ENCODE assay signal across 21 cellular contexts in genomic region chr13:52780092-52780491, GRCh38. TPM values are rescaled to one million over a fixed set of nuclear protein-coding genes. Genes with fewer than 3 reads are reported as not detected.
A peak's percentile ranks its signal among the peaks of the same experiment; 100 is the strongest.
DNase-seq lines count a peak whose midpoint lies in the region; ATAC-seq, FAIRE-seq and TF ChIP-seq lines count a peak whose summit lies in the region.
"Had no signal": no experiment of that assay in that cellular context is flagged by ENCODE, and none has a peak within 500 bp of the region (broad histone marks: within the 10 kb centered on the region; RNA-seq: fewer than 3 reads in every experiment).

No MANE protein-coding gene starts in this region.

- peak; percentile 45 for ATAC-seq in GM19351 (IDR thresholded peaks at IDR 0.05; ENCODE audit: unreplicated experiment)
- ATAC-seq in GM12878, result peak; percentile 50; the same call in 2 of the 3 replicates
- ATAC-seq: HCT116, K562 had no signal

- no peak for TF ChIP-seq CTCF in GM12878 (IDR thresholded peaks at IDR 0.05 in 2 of 3, conservative IDR thresholded peaks at IDR 0.05 in 1 of 3; ENCODE audit: control insufficient read depth in 2 of 3, extremely low read depth in 1 of 3, insufficient read depth in 1 of 3, low read depth in 3 of 3, low read length in 3 of 3)
- no peak for TF ChIP-seq CTCF in prostate gland (IDR thresholded peaks at IDR 0.05)
- TF ChIP-seq CTCF in breast epithelium (IDR thresholded peaks at IDR 0.05), result no peak

- H3K4me2 ChIP-seq in GM12878 (ENCODE audit: control insufficient read depth, insufficient read depth), result no peak overlapping the region

- WGBS in GM12878 (ENCODE audit: insufficient coverage, insufficient replicate concordance, low lambda C conversion rate, missing lambda C conversion rate), result 30% methylated on average over 4 of the region's 4 CpGs
- WGBS in prostate gland, result 78% methylated on average over 4 of the region's 4 CpGs

- H2AFZ ChIP-seq in GM12878 (ENCODE audit: control insufficient read depth, low read depth, low read length), result no peak overlapping the region

- no peak for FAIRE-seq in GM12878 (lab: Jason Lieb, UNC)
- FAIRE-seq: K562 had no signal

- no peaks in the 10 kb centered on the region for H3K36me3 ChIP-seq in GM12878 (ENCODE audit: control insufficient read depth in 2 of 2, insufficient read depth in 2 of 2, low read length in 1 of 2)
- H3K36me3 ChIP-seq in prostate gland, result no peaks in the 10 kb centered on the region
- H3K36me3 ChIP-seq in breast epithelium, result no peaks in the 10 kb centered on the region
- H3K36me3 ChIP-seq: Peyer's patch had no signal

- TF ChIP-seq POLR2A in GM12878 (IDR thresholded peaks at IDR 0.05; ENCODE audit: low read depth, low read length) (no peak), prostate gland (IDR thresholded peaks at IDR 0.05) (no peak), breast epithelium (IDR thresholded peaks at IDR 0.05) (no peak)

- H3K4me3 ChIP-seq in GM12878 (no peak overlapping the region), prostate gland (no peak overlapping the region), breast epithelium (no peak overlapping the region)
- H3K4me3 ChIP-seq: K562, Peyer's patch had no signal

- H3K4me1 ChIP-seq in GM12878 (ENCODE audit: control insufficient read depth, insufficient read depth, low read length), result no peaks in the 10 kb centered on the region
- no peaks in the 10 kb centered on the region for H3K4me1 ChIP-seq in prostate gland (replicated peaks)
- no peaks in the 10 kb centered on the region for H3K4me1 ChIP-seq in breast epithelium
- H3K4me1 ChIP-seq: Peyer's patch had no signal

- no peaks in the 10 kb centered on the region for H4K20me1 ChIP-seq in GM12878 (ENCODE audit: control insufficient read depth, insufficient read depth)

- BruUV-seq in GM12878 (replicated peaks; lab: Mats Ljungman, UMichigan), result no TSS peak

- no peak overlapping the region for H3K27ac ChIP-seq in GM12878 (ENCODE audit: control insufficient read depth, insufficient read depth)
- no peak overlapping the region for H3K27ac ChIP-seq in prostate gland
- no peak overlapping the region for H3K27ac ChIP-seq in breast epithelium
- H3K27ac ChIP-seq: Peyer's patch had no signal

- peaks cover 0 to 5% of the 10 kb centered on the region in 2 experiments; a peak in 1 of 4 replicates for H3K27me3 ChIP-seq in GM12878 (replicated peaks in 1 of 2; ENCODE audit: control insufficient read depth in 2 of 2, insufficient read depth in 2 of 2, low read length in 1 of 2)
- H3K27me3 ChIP-seq in prostate gland (replicated peaks; ENCODE audit: insufficient read depth), result no peaks in the 10 kb centered on the region
- H3K27me3 ChIP-seq in breast epithelium, result no peaks in the 10 kb centered on the region
- H3K27me3 ChIP-seq: Peyer's patch had no signal

- POLR2A ChIA-PET in GM12878 (lab: Charles Lee), result interaction anchor here (1.1 to 1.4 kb wide), 2 partner anchors 10 to 43 kb away, joined by 3 to 5 read pairs; no protein-coding TSS in a partner anchor

- CTCF ChIA-PET in GM12878 (lab: Yijun Ruan, JAX), result interaction anchor here (0.9 to 3.2 kb wide), 8 partner anchors 28 to 127 kb away, joined by 3 to 14 read pairs (median 4); partner anchors contain the start of gene SUGT1

- H3K79me2 ChIP-seq in GM12878 (ENCODE audit: control insufficient read depth, insufficient read depth, low read length), result no peaks in the 10 kb centered on the region

- H3K9me3 ChIP-seq in GM12878 (replicated peaks; ENCODE audit: control insufficient read depth, insufficient read depth, low read length) (no peaks in the 10 kb centered on the region), prostate gland (no peaks in the 10 kb centered on the region), breast epithelium (no peaks in the 10 kb centered on the region)
- H3K9me3 ChIP-seq: Peyer's patch had no signal

- in situ Hi-C loops in GM12878 (cut with MboI), result no loop called here

- no peak overlapping the region for H3K9ac ChIP-seq in GM12878 (ENCODE audit: control insufficient read depth, insufficient read depth, low read length)

- TF ChIP-seq EP300 in GM12878 (IDR thresholded peaks at IDR 0.05; ENCODE audit: borderline replicate concordance in 1 of 2, control insufficient read depth in 1 of 2, low read depth in 2 of 2, low read length in 2 of 2), result no peak

- DNase-seq in NCI-H187 (lab: John Stamatoyannopoulos, UW) (peak; percentile 17 to 48), NCI-H187 treated with DMSO at 0.1 percent for 48 hours (lab: John Stamatoyannopoulos, UW) (no peak), NCI-H146 (lab: John Stamatoyannopoulos, UW) (peak; percentile 55), GM12878 (ENCODE audit: low read depth, low spot score) (no peak), prostate gland (ENCODE audit: low spot score) (no peak), HuH-7 (ENCODE audit: low spot score) (no peak), breast epithelium (ENCODE audit: low spot score in 2 of 2) (no peak)
- DNase-seq: 8988T, AML-193, GOT3, NCI-H1092 treated with DMSO at 0.1 percent for 48 hours, NCI-H1436 treated with DMSO at 0.1 percent for 48 hours, NCI-H2107, NCI-H446 treated with DMSO at 0.1 percent for 48 hours, Peyer's patch, T1000 had no signal

- RAD21 ChIA-PET in GM12878 (lab: Charles Lee; ENCODE audit: unreplicated experiment), result interaction anchor here (0.8 to 3.8 kb wide), 5 partner anchors 8 to 54 kb away, joined by 4 to 16 read pairs (median 9); no protein-coding TSS in a partner anchor

- intact Hi-C loops in GM12878 (cut with micrococcal nuclease; ENCODE audit: unreplicated experiment) (no loop called here), prostate gland (cut with DNase I) (no loop called here), breast epithelium (cut with DNase I; ENCODE audit: low total_unique reads) (no loop called here)

- no peak for TF ChIP-seq RAD21 in GM12878 (IDR thresholded peaks at IDR 0.05; ENCODE audit: insufficient read depth, low read depth, low read length)

- SMC1A ChIA-PET in GM12878 (lab: Charles Lee; ENCODE audit: uncharacterized antibody, unreplicated experiment), result interaction anchor here (0.7 to 3.2 kb wide), 17 partner anchors 9 to 127 kb away, joined by 3 to 15 read pairs (median 5); partner anchors contain the start of gene SUGT1

TF ChIP-seq in GM12878, 131 proteins besides CTCF, POLR2A, EP300 and RAD21:
- no peak for TF ChIP-seq IRF5 (IDR thresholded peaks at IDR 0.05; ENCODE audit: borderline replicate concordance)
- peak; percentile 33; the same call in 1 of the 2 replicates for TF ChIP-seq RUNX3 (IDR thresholded peaks at IDR 0.05; ENCODE audit: low read length)
- peak; percentile 28 for TF ChIP-seq MEF2B (IDR thresholded peaks at IDR 0.05; ENCODE audit: partially characterized antibody, poor library complexity, severe bottlenecking)

RNA-seq across cellular contexts. Expression of gene CNMD, which starts 40.5 kb away (rescaled TPM):
- total RNA-seq in GM12878 (2013; cell fraction: nucleolus; rRNA removed), result 0.56 and 1.2 TPM in 2 replicates
- total RNA-seq in GM12878 (2014; rRNA removed) (0.73 and 1.2 TPM in 2 replicates), GM12878 (2014; rRNA removed; fragmentation: Illumina TruSeq; extraction: Trizol) (0.64 and 0.76 TPM in 2 replicates), GM12878 (2021) (0.35 and 0.77 TPM in 2 replicates), prostate gland (1 to 10 TPM in 1 of 2 donors, not detected in 1; 5.6 TPM), breast epithelium (under 1 TPM in 2 of 3 donors, not detected in 1; 0.29 to 0.96 TPM)
- not detected for polyA plus RNA-seq in GM12878 (2011; ENCODE audit: low read depth)
- polyA plus RNA-seq in GM12878 (2011; rRNA removed) (0.65 and 0.73 TPM in 2 replicates), GM12878 (2014; fragmentation: Illumina TruSeq; extraction: Trizol) (0.69 and 1.2 TPM in 2 replicates), GM12878 (2014; fragmentation: Nextera tagmentation; extraction: Ambion mirVana) (under 1 TPM; 0.31 to 0.72 TPM), GM12878 (2014; rRNA removed) (1.6 and 1.7 TPM in 2 replicates), GM12878 (2016; fragmentation: Nextera tagmentation; extraction: Ambion mirVana) (under 1 TPM; 0.45 to 0.74 TPM)
- polyA plus RNA-seq in GM12878 (2011; cell fraction: cytosol; rRNA removed), result 0.45 and 0.48 TPM in 2 replicates
- 0.12 and 0.34 TPM in 2 replicates for polyA plus RNA-seq in GM12878 (2011; cell fraction: nucleus; rRNA removed)
- not detected in 2 replicates for polyA plus RNA-seq in GM12878 (2012)
- 0.31 TPM in 1 of 2 replicates, not detected in the other for polyA minus RNA-seq in GM12878 (2011; rRNA and poly(A)+ RNA removed)
- 1.4 TPM in 1 of 2 replicates, not detected in the other for polyA minus RNA-seq in GM12878 (2011; cell fraction: cytosol; rRNA and poly(A)+ RNA removed)
- not detected in 2 replicates for polyA minus RNA-seq in GM12878 (2011; cell fraction: nucleus; rRNA and poly(A)+ RNA removed)
- total RNA-seq: K562, Peyer's patch had no signal
- polyA plus RNA-seq: AG04450, CD14-positive monocyte, K562 had no signal

Comparison
In these comparisons a context has a peak if more than half of its experiments do, and no peak if none do; other contexts are left out.
1. DNase-seq: peak in NCI-H187 (2 of 2) and NCI-H146 (single experiment); none in NCI-H187 treated with DMSO at 0.1 percent for 48 hours (single experiment), GM12878 (single experiment), prostate gland (single experiment), HuH-7 (single experiment) and breast epithelium (0 of 2).